9 cellular contexts compared by ENCODE assay signal in the genomic region with DNA sequence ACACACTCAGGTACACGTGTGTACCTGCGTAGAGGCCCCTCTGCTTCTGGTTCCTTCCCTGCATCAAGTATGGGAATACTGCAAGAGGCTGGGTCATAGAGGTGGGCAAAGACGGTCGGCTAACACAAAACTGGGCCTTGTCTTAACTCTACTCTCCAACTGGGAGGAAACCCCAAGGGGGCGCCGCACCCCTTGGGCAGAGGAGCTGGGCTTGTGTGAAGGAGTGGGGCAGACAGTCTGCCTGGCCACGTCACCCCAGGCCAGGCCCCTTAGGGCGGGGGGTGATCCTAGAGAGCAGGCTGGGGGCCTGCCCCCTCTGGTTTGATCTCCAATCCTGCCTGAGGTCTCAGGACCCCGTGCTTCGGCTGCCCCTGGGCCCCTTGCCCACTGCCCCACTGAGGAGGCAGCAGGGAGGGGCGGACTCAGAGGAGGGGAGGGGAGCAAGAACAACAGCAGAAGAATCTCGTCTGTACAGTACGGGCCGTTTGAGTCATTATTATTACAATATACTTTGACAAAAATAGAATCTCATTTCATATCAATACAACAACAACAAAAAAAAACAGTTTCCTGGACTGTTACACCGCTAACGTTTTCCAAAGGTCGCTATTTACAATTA. TPM values are rescaled to one million over a fixed set of nuclear protein-coding genes. Genes with fewer than 3 reads are reported as not detected.
DNase-seq lines count a peak whose midpoint lies in the region; ATAC-seq and TF ChIP-seq lines count a peak whose summit lies in the region.
"Had no signal": no experiment of that assay in that cellular context is flagged by ENCODE, and none has a peak within 500 bp of the region (broad histone marks: within the 10 kb centered on the region; RNA-seq: fewer than 3 reads in every experiment).

No MANE protein-coding gene starts in this region.

- intact Hi-C loops in adrenal gland (cut with DNase I) = no loop called here

- DNase-seq in adrenal gland (peak in 2 of 7 donors; percentile 25 to 29), T-helper 1 cell (no peak), occipital lobe (lab: John Stamatoyannopoulos, UW) (no peak)
- DNase-seq: NCI-H2029 treated with DMSO at 0.1 percent for 48 hours had no signal

- 50 to 58% (median 56%) methylated on average over 12 to 17 of the region's 17 CpGs for WGBS in adrenal gland, 4 donors

- no peaks in the 10 kb centered on the region for H3K27me3 ChIP-seq in ACC112 (ENCODE audit: insufficient read depth, low read length)
- no peaks in the 10 kb centered on the region for H3K27me3 ChIP-seq in adrenal gland
- H3K27me3 ChIP-seq in layer of hippocampus (ENCODE audit: control insufficient read depth, insufficient read depth, low read length) = no peaks in the 10 kb centered on the region

- H3K36me3 ChIP-seq in ACC112 (ENCODE audit: insufficient read depth, low read length) (no peaks in the 10 kb centered on the region; the same call in 1 of the 2 replicates), adrenal gland (replicated peaks in 1 of 2) (peaks cover 0 to 62% of the 10 kb centered on the region in 2 donors)

- H3K79me2 ChIP-seq in ACC112 (ENCODE audit: control insufficient read depth, insufficient read depth, low read length, unreplicated experiment) = no peaks in the 10 kb centered on the region

- ATAC-seq in GM18873 (IDR thresholded peaks at IDR 0.05; ENCODE audit: low FRiP score, unreplicated experiment) (no peak), HG02610 (IDR thresholded peaks at IDR 0.05; ENCODE audit: unreplicated experiment) (no peak)

- H2AFZ ChIP-seq in ACC112 (ENCODE audit: low read length, unreplicated experiment) = no peak overlapping the region

- H3K4me1 ChIP-seq in ACC112 (ENCODE audit: control insufficient read depth, insufficient read depth, low read length, unreplicated experiment) (peaks cover 43% of the 10 kb centered on the region), adrenal gland (replicated peaks in 1 of 2) (peaks cover 14 to 49% of the 10 kb centered on the region in 2 donors)

- TF ChIP-seq POLR2A in adrenal gland (IDR thresholded peaks at IDR 0.05) = no peak

- TF ChIP-seq CTCF in GM12874 (IDR thresholded peaks at IDR 0.05; ENCODE audit: insufficient read depth, low read depth, low read length) = 0 out of 2 replicates have a peak, but pooled peaks have one; percentile 30
- TF ChIP-seq CTCF in adrenal gland (IDR thresholded peaks at IDR 0.05) = no peak

- H3K27ac ChIP-seq in ACC112 (ENCODE audit: low read depth, low read length) = peak overlapping the region; percentile 95
- peak overlapping the region in 3 of 5 donors; percentile 6 to 80 (median 73) for H3K27ac ChIP-seq in adrenal gland
- peak overlapping the region; percentile 47 for H3K27ac ChIP-seq in layer of hippocampus (ENCODE audit: low read depth, low read length)

- peak overlapping the region; percentile 50 for H3K4me3 ChIP-seq in ACC112 (ENCODE audit: low read depth, low read length)
- H3K4me3 ChIP-seq in adrenal gland = no peak overlapping the region

- no peaks in the 10 kb centered on the region for H3K9me3 ChIP-seq in adrenal gland (replicated peaks in 1 of 3)

RNA-seq across cellular contexts. Expression of a gene that starts 34.7 kb away (rescaled TPM):
- total RNA-seq in adrenal gland (10 to 100 TPM; 28.1 to 89.9 (median 74.6) TPM), occipital lobe (3.7 TPM)
- 10 to 100 TPM; 29.1 to 37.4 (median 35.3) TPM for polyA plus RNA-seq in adrenal gland
